20 cellular contexts compared by ENCODE assay signal in the genomic region with DNA sequence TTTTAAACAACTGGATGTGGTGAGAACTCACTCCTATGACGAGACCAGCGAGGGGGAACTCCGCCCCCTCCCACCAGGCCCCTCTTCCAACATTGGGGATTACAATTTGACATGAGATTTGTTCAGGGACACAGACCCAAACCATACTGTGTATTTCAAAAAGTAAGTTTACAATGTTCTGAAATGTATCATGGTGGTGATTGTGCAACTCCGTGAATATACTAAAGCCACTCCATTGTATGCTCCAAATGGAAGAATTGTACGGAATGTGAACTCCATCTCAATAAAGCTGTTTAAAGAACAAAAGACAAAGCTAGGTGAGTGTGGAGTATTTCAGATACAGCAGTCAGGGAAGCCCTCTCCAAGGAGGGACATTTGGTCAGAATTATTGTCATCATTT.
"Had no signal": no experiment of that assay in that cellular context is flagged by ENCODE, and none has a peak within 500 bp of the region (broad histone marks: within the 10 kb centered on the region; RNA-seq: fewer than 3 reads in every experiment).

No MANE protein-coding gene starts in this region.

- H3K9ac ChIP-seq: SK-N-SH had no signal

- H3K9me3 ChIP-seq: MG63, SK-N-SH had no signal

- H3K4me2 ChIP-seq: SK-N-SH had no signal

- ATAC-seq: Panc1, PC-3 had no signal

- DNase-seq: Karpas-422, KG1, MG63, NCI-H1092, NCI-H1105 treated with DMSO at 0.1 percent for 48 hours, NCI-H1417 treated with DMSO at 0.1 percent for 48 hours, NCI-H146, NCI-H1694 treated with DMSO at 0.1 percent for 48 hours, NCI-H1930, NCI-H2081, NCI-H2107, NCI-H2227 treated with DMSO at 0.1 percent for 48 hours, NCI-H524, NCI-H526 treated with DMSO at 0.1 percent for 48 hours, NCI-H748 treated with DMSO at 0.1 percent for 48 hours, PC-3, SHP77, SK-N-SH had no signal

- H3K27ac ChIP-seq: RWPE1 had no signal

- H3K36me3 ChIP-seq: MG63 had no signal

- H3K27me3 ChIP-seq: MG63 had no signal

- H3K4me3 ChIP-seq: MG63 had no signal
